ENCODE assay signal across 2 cellular contexts in genomic region chr3:24365168-24365567, GRCh38.
TF ChIP-seq lines count a peak whose summit lies in the region.

No MANE protein-coding gene starts in this region.

TF ChIP-seq in A549, 52 proteins besides CTCF, POLR2A, EP300 and RAD21 (continued from another document):
- TF ChIP-seq, protein P1, sequence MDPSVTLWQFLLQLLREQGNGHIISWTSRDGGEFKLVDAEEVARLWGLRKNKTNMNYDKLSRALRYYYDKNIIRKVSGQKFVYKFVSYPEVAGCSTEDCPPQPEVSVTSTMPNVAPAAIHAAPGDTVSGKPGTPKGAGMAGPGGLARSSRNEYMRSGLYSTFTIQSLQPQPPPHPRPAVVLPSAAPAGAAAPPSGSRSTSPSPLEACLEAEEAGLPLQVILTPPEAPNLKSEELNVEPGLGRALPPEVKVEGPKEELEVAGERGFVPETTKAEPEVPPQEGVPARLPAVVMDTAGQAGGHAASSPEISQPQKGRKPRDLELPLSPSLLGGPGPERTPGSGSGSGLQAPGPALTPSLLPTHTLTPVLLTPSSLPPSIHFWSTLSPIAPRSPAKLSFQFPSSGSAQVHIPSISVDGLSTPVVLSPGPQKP (IDR thresholded peaks at IDR 0.05; ENCODE audit: low read depth, low read length) = no peak
- TF ChIP-seq RARB (CRISPR knock-in tag; IDR thresholded peaks at IDR 0.05) (no peak), ZSCAN20 (CRISPR knock-in tag; IDR thresholded peaks at IDR 0.05) (no peak), SREBF2 (IDR thresholded peaks at IDR 0.05) (no peak), FOSB (CRISPR knock-in tag; IDR thresholded peaks at IDR 0.05) (no peak), ZFP36 (IDR thresholded peaks at IDR 0.05; ENCODE audit: borderline replicate concordance, partially characterized antibody) (no peak), ATOH8 (CRISPR knock-in tag; IDR thresholded peaks at IDR 0.05; ENCODE audit: low read depth) (no peak), CBX2 (IDR thresholded peaks at IDR 0.05; ENCODE audit: borderline replicate concordance, low read depth) (no peak), MAFK (IDR thresholded peaks at IDR 0.05; ENCODE audit: partially characterized antibody) (no peak), NR3C1 (IDR thresholded peaks at IDR 0.05) (no peak), ESRRA (IDR thresholded peaks at IDR 0.05; ENCODE audit: borderline replicate concordance, low read length) (no peak), GATA3 (IDR thresholded peaks at IDR 0.05; ENCODE audit: borderline replicate concordance) (peak; percentile 57; the same call in 1 of the 2 replicates), TFCP2L1 (CRISPR knock-in tag; IDR thresholded peaks at IDR 0.05) (no peak), MAZ (IDR thresholded peaks at IDR 0.05; ENCODE audit: borderline replicate concordance, low read depth, low read length) (no peak), HOXB13 (CRISPR knock-in tag; IDR thresholded peaks at IDR 0.05; ENCODE audit: low read depth) (no peak), EHMT2 (IDR thresholded peaks at IDR 0.05; ENCODE audit: low read depth) (no peak), CHD4 (IDR thresholded peaks at IDR 0.05; ENCODE audit: borderline replicate concordance) (no peak), RFX5 (IDR thresholded peaks at IDR 0.05) (no peak), FOSL2 (IDR thresholded peaks at IDR 0.05) (peak; percentile 59; the same call in 1 of the 2 replicates), FOSL2 (CRISPR knock-in tag; IDR thresholded peaks at IDR 0.05) (peak; percentile 82), JUN (IDR thresholded peaks at IDR 0.05) (peak in 1 of 2 experiments; percentile 55; a peak in 1 of 5 replicates), RCOR1 (IDR thresholded peaks at IDR 0.05; ENCODE audit: low read depth, low read length) (no peak), POLR2AphosphoS2 (conservative IDR thresholded peaks at IDR 0.05; ENCODE audit: low read length) (no peak), HDAC2 (IDR thresholded peaks at IDR 0.05) (no peak), SMC3 (IDR thresholded peaks at IDR 0.05) (peak; percentile 62), E2F6 (IDR thresholded peaks at IDR 0.05; ENCODE audit: borderline replicate concordance, low read depth) (no peak)
- TF ChIP-seq, protein P2, sequence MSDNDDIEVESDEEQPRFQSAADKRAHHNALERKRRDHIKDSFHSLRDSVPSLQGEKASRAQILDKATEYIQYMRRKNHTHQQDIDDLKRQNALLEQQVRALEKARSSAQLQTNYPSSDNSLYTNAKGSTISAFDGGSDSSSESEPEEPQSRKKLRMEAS (IDR thresholded peaks at IDR 0.05) = peak; percentile 72
- TF ChIP-seq, protein P3, sequence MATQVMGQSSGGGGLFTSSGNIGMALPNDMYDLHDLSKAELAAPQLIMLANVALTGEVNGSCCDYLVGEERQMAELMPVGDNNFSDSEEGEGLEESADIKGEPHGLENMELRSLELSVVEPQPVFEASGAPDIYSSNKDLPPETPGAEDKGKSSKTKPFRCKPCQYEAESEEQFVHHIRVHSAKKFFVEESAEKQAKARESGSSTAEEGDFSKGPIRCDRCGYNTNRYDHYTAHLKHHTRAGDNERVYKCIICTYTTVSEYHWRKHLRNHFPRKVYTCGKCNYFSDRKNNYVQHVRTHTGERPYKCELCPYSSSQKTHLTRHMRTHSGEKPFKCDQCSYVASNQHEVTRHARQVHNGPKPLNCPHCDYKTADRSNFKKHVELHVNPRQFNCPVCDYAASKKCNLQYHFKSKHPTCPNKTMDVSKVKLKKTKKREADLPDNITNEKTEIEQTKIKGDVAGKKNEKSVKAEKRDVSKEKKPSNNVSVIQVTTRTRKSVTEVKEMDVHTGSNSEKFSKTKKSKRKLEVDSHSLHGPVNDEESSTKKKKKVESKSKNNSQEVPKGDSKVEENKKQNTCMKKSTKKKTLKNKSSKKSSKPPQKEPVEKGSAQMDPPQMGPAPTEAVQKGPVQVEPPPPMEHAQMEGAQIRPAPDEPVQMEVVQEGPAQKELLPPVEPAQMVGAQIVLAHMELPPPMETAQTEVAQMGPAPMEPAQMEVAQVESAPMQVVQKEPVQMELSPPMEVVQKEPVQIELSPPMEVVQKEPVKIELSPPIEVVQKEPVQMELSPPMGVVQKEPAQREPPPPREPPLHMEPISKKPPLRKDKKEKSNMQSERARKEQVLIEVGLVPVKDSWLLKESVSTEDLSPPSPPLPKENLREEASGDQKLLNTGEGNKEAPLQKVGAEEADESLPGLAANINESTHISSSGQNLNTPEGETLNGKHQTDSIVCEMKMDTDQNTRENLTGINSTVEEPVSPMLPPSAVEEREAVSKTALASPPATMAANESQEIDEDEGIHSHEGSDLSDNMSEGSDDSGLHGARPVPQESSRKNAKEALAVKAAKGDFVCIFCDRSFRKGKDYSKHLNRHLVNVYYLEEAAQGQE (IDR thresholded peaks at IDR 0.05) = no peak
- TF ChIP-seq, protein P4, sequence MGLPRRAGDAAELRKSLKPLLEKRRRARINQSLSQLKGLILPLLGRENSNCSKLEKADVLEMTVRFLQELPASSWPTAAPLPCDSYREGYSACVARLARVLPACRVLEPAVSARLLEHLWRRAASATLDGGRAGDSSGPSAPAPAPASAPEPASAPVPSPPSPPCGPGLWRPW (IDR thresholded peaks at IDR 0.05) = no peak
TF ChIP-seq in A549: peak in this region for 9.

TF ChIP-seq in GM23338, 12 proteins besides CTCF, POLR2A, EP300 and RAD21 (continued from another document):
- TF ChIP-seq, protein P3 (IDR thresholded peaks at IDR 0.05; ENCODE audit: unreplicated experiment) = no peak
- TF ChIP-seq ZNF331 (CRISPR knock-in tag; IDR thresholded peaks at IDR 0.05; ENCODE audit: low read depth) (no peak), JUNB (IDR thresholded peaks at IDR 0.05; ENCODE audit: unreplicated experiment) (no peak), STAT1 (IDR thresholded peaks at IDR 0.05; ENCODE audit: unreplicated experiment) (no peak), POLR2AphosphoS5 (IDR thresholded peaks at IDR 0.05; ENCODE audit: low read depth) (no peak), EZH2phosphoT487 (IDR thresholded peaks at IDR 0.05; ENCODE audit: unreplicated experiment) (no peak), NANOG (IDR thresholded peaks at IDR 0.05; ENCODE audit: borderline replicate concordance) (no peak), EZH2 (IDR thresholded peaks at IDR 0.05; ENCODE audit: low read depth, unreplicated experiment) (no peak), CREB1 (CRISPR knock-in tag; IDR thresholded peaks at IDR 0.05; ENCODE audit: low read depth) (no peak)
- TF ChIP-seq, protein P5, sequence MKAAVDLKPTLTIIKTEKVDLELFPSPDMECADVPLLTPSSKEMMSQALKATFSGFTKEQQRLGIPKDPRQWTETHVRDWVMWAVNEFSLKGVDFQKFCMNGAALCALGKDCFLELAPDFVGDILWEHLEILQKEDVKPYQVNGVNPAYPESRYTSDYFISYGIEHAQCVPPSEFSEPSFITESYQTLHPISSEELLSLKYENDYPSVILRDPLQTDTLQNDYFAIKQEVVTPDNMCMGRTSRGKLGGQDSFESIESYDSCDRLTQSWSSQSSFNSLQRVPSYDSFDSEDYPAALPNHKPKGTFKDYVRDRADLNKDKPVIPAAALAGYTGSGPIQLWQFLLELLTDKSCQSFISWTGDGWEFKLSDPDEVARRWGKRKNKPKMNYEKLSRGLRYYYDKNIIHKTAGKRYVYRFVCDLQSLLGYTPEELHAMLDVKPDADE (IDR thresholded peaks at IDR 0.05) = no peak
